13 cellular contexts compared by ENCODE assay signal in genomic region chr20:33790571-33790970, GRCh38. TPM values are rescaled to one million over a fixed set of nuclear protein-coding genes. Genes with fewer than 3 reads are reported as not detected.
A peak's percentile ranks its signal among the peaks of the same experiment; 100 is the strongest.
DNase-seq lines count a peak whose midpoint lies in the region; ATAC-seq, FAIRE-seq and TF ChIP-seq lines count a peak whose summit lies in the region.
"Had no signal": no experiment of that assay in that cellular context is flagged by ENCODE, and none has a peak within 500 bp of the region (broad histone marks: within the 10 kb centered on the region; RNA-seq: fewer than 3 reads in every experiment).

No MANE protein-coding gene starts in this region.

- no peak for TF ChIP-seq RAD21 in HepG2 (CRISPR knock-in tag; IDR thresholded peaks at IDR 0.05)

- TF ChIP-seq EP300 in HepG2 (IDR thresholded peaks at IDR 0.05; ENCODE audit: low read depth in 2 of 2, low read length in 2 of 2) (no peak), HepG2 (CRISPR knock-in tag; IDR thresholded peaks at IDR 0.05; ENCODE audit: borderline replicate concordance) (no peak)

- H3K9me3 ChIP-seq in HepG2 (ENCODE audit: low read length) (no peaks in the 10 kb centered on the region), right lobe of liver (no peaks in the 10 kb centered on the region), breast epithelium (no peaks in the 10 kb centered on the region)

- no peaks in the 10 kb centered on the region for H4K20me1 ChIP-seq in HepG2 (ENCODE audit: insufficient read depth, low read length)

- no peak overlapping the region for H3K4me2 ChIP-seq in HepG2 (ENCODE audit: low read depth, low read length)

- CTCF ChIA-PET in HepG2 (lab: Yijun Ruan, JAX; ENCODE audit: low intra/inter-chr PET ratio, low total read pairs) = no interaction called here

- BruUV-seq in HepG2 (replicated peaks; lab: Mats Ljungman, UMichigan) = no TSS peak

- in situ Hi-C loops in HepG2 (cut with HindIII; ENCODE audit: extremely low pct_ligation_motif_present, low pct_unique_long_range_greater_than_20kb) = no loop called here

- peaks cover 21% of the 10 kb centered on the region for H3K4me1 Mint-ChIP-seq in neural crest cell

- no peaks in the 10 kb centered on the region for H3K27me3 Mint-ChIP-seq in neural crest cell (ENCODE audit: low read depth)
- H3K27me3 Mint-ChIP-seq: activated naive CD4-positive, alpha-beta T cell treated with anti-CD3 and anti-CD28 coated beads, Interleukin-2, amount 50 U/mL, for 24 hours; T-helper 17 cell had no signal

- TF ChIP-seq CTCF in HepG2 (CRISPR knock-in tag; IDR thresholded peaks at IDR 0.05) = no peak
- TF ChIP-seq CTCF in right lobe of liver (IDR thresholded peaks at IDR 0.05) = no peak
- TF ChIP-seq CTCF in breast epithelium (IDR thresholded peaks at IDR 0.05) = no peak
- no peak for TF ChIP-seq CTCF in neural crest cell (conservative IDR thresholded peaks at IDR 0.05)

- FAIRE-seq in HepG2 (lab: Jason Lieb, UNC) = no peak
- FAIRE-seq: islet of Langerhans had no signal

- H3K4me1 ChIP-seq in HepG2 (ENCODE audit: insufficient read depth, low read length) (peaks cover 32% of the 10 kb centered on the region), right lobe of liver (no peaks in the 10 kb centered on the region), breast epithelium (peaks cover 5% of the 10 kb centered on the region in 2 donors)

- no peak overlapping the region for H2AFZ ChIP-seq in HepG2 (ENCODE audit: low read length)

- no peak overlapping the region for H3K27ac ChIP-seq in HepG2 (ENCODE audit: extremely low read length, insufficient read depth, low read length)
- H3K27ac ChIP-seq in right lobe of liver = no peak overlapping the region
- H3K27ac ChIP-seq in breast epithelium = peak overlapping the region; percentile 93

- POLR2A ChIA-PET in HepG2 (lab: Yijun Ruan, JAX) = no interaction called here

- no peak overlapping the region for H3K4me3 Mint-ChIP-seq in neural crest cell
- H3K4me3 Mint-ChIP-seq: activated naive CD4-positive, alpha-beta T cell treated with anti-CD3 and anti-CD28 coated beads, Interleukin-2, amount 50 U/mL, for 24 hours; T-helper 17 cell had no signal

- H3K79me2 ChIP-seq in HepG2 (ENCODE audit: insufficient read depth, low read length) = no peaks in the 10 kb centered on the region

- no peak for TF ChIP-seq POLR2A in HepG2 (IDR thresholded peaks at IDR 0.05; ENCODE audit: insufficient read depth in 1 of 2, low read depth in 2 of 2, low read length in 2 of 2)
- TF ChIP-seq POLR2A in right lobe of liver (IDR thresholded peaks at IDR 0.05) = no peak
- no peak for TF ChIP-seq POLR2A in breast epithelium (IDR thresholded peaks at IDR 0.05)

- H3K4me3 ChIP-seq in HepG2 (replicated peaks in 1 of 3; ENCODE audit: insufficient read depth in 1 of 3, low read depth in 2 of 3, low read length in 3 of 3) = no peak overlapping the region
- H3K4me3 ChIP-seq in right lobe of liver = no peak overlapping the region
- H3K4me3 ChIP-seq in breast epithelium = no peak overlapping the region

- DNase-seq in HepG2 (ENCODE audit: low spot score) = no peak
- DNase-seq in right lobe of liver = no peak
- DNase-seq in breast epithelium (ENCODE audit: low spot score in 2 of 2) = peak in 1 of 2 donors; percentile 56
- DNase-seq in neural crest cell (ENCODE audit: low read depth, low spot score) = no peak
- DNase-seq in activated T-cell treated with anti-CD3 and anti-CD28 coated beads, Interleukin-2, amount 50 U/mL, for 1 hour = no peak
- DNase-seq in activated effector memory CD4-positive, alpha-beta T cell treated with Interleukin-2 at 50 U/mL for 16 hours = no peak
- DNase-seq: EL, NCI-H146, T-helper 17 cell had no signal

- H3K9me3 Mint-ChIP-seq in neural crest cell = no peaks in the 10 kb centered on the region
- H3K9me3 Mint-ChIP-seq: activated naive CD4-positive, alpha-beta T cell treated with anti-CD3 and anti-CD28 coated beads, Interleukin-2, amount 50 U/mL, for 24 hours had no signal

- no peak overlapping the region for H3K9ac ChIP-seq in HepG2 (ENCODE audit: insufficient read depth, low read depth, low read length)

- H3K27ac Mint-ChIP-seq in neural crest cell (ENCODE audit: unreplicated experiment) = peak overlapping the region; percentile 92
- H3K27ac Mint-ChIP-seq: activated naive CD4-positive, alpha-beta T cell treated with anti-CD3 and anti-CD28 coated beads, Interleukin-2, amount 50 U/mL, for 24 hours; T-helper 17 cell had no signal

- H3K36me3 ChIP-seq in HepG2 (replicated peaks in 1 of 2; ENCODE audit: control insufficient read depth in 1 of 2, insufficient read depth in 2 of 2, low read length in 2 of 2) (no peaks in the 10 kb centered on the region), right lobe of liver (no peaks in the 10 kb centered on the region), breast epithelium (no peaks in the 10 kb centered on the region)

- ATAC-seq in HepG2 (no peak), right lobe of liver (no peak), HG02884 (IDR thresholded peaks at IDR 0.05; ENCODE audit: unreplicated experiment) (no peak), GM21526 (IDR thresholded peaks at IDR 0.05; ENCODE audit: low FRiP score, unreplicated experiment) (no peak)
- ATAC-seq: T-helper 17 cell had no signal

- H3K27me3 ChIP-seq in HepG2 (ENCODE audit: control insufficient read depth in 1 of 2, insufficient read depth in 2 of 2, low read length in 2 of 2) (0 out of 5 replicates have a peak, but pooled peaks cover 0 to 5% of the 10 kb centered on the region in 2 experiments), right lobe of liver (no peaks in the 10 kb centered on the region), breast epithelium (no peaks in the 10 kb centered on the region)

- intact Hi-C loops in HepG2 (cut with micrococcal nuclease; ENCODE audit: unreplicated experiment) = loop anchor here (5.0 to 10.0 kb wide), 3 partner anchors 52 to 284 kb away; no protein-coding TSS in a partner anchor
- intact Hi-C loops in right lobe of liver (cut with DNase I) = no loop called here
- intact Hi-C loops in breast epithelium (cut with DNase I; ENCODE audit: low total_unique reads) = no loop called here

- no peaks in the 10 kb centered on the region for H3K36me3 Mint-ChIP-seq in neural crest cell (ENCODE audit: low read depth)

- WGBS in HepG2 (ENCODE audit: low lambda C conversion rate) = 87% methylated on average over 11 of the region's 11 CpGs
- 88% methylated on average over 7 of the region's 11 CpGs for WGBS in right lobe of liver (ENCODE audit: insufficient coverage, low coverage, low lambda C conversion rate, missing lambda C conversion rate)

RNA-seq across cellular contexts. Expression of gene CHMP4B, which starts 20.6 kb away (rescaled TPM):
- 40.1 and 55.7 TPM in 2 replicates for total RNA-seq in HepG2 (2016; rRNA removed; fragmentation: Illumina TruSeq; extraction: Trizol)
- total RNA-seq in HepG2 (2016; cell fraction: cytosol; rRNA removed; fragmentation: Illumina TruSeq; extraction: Trizol; ENCODE audit: low read depth) = 21.5 and 22.5 TPM in 2 replicates
- 38.1 and 49.5 TPM in 2 replicates for total RNA-seq in HepG2 (2016; cell fraction: insoluble cytoplasmic fraction; rRNA removed; fragmentation: Illumina TruSeq; extraction: Trizol)
- 48.4 and 51.3 TPM in 2 replicates for total RNA-seq in HepG2 (2016; cell fraction: membrane; rRNA removed; fragmentation: Illumina TruSeq; extraction: Trizol)
- 20.3 and 20.7 TPM in 2 replicates for total RNA-seq in HepG2 (2016; cell fraction: nucleus; rRNA removed; fragmentation: Illumina TruSeq; extraction: Trizol)
- polyA plus RNA-seq in HepG2 (2011; rRNA removed) = 45.6 and 53.3 TPM in 2 replicates
- polyA plus RNA-seq in HepG2 (2011; cell fraction: cytosol; rRNA removed) = 41.0 and 57.4 TPM in 2 replicates
- 16.8 and 22.7 TPM in 2 replicates for polyA plus RNA-seq in HepG2 (2011; cell fraction: nucleus; rRNA removed)
- polyA plus RNA-seq in HepG2 (2012) = 89.7 and 106 TPM in 2 replicates
- polyA plus RNA-seq in HepG2 (2016; cell fraction: cytosol; fragmentation: Illumina TruSeq; extraction: Trizol; ENCODE audit: low read depth) = 70.9 and 93.4 TPM in 2 replicates
- polyA plus RNA-seq in HepG2 (2016; cell fraction: insoluble cytoplasmic fraction; fragmentation: Illumina TruSeq; extraction: Trizol; ENCODE audit: low read depth) = 148 and 160 TPM in 2 replicates
- polyA plus RNA-seq in HepG2 (2016; cell fraction: membrane; fragmentation: Illumina TruSeq; extraction: Trizol; ENCODE audit: low read depth) = 107 and 129 TPM in 2 replicates
- polyA plus RNA-seq in HepG2 (2016; cell fraction: nucleus; fragmentation: Illumina TruSeq; extraction: Trizol; ENCODE audit: insufficient read depth, low read depth) = 88.7 and 93.2 TPM in 2 replicates
- 12.1 and 18.5 TPM in 2 replicates for polyA minus RNA-seq in HepG2 (2011; rRNA and poly(A)+ RNA removed; ENCODE audit: low replicate concordance)
- polyA minus RNA-seq in HepG2 (2011; cell fraction: cytosol; rRNA and poly(A)+ RNA removed) = 23.5 and 28.2 TPM in 2 replicates
- polyA minus RNA-seq in HepG2 (2011; cell fraction: nucleus; rRNA and poly(A)+ RNA removed) = 9.5 and 11.8 TPM in 2 replicates
- total RNA-seq in right lobe of liver = 10 to 100 TPM; 21.0 to 40.8 (median 28.3) TPM
- total RNA-seq in breast epithelium = 100 to 1,000 TPM in 1 of 3 donors, 10 to 100 TPM in 2; 76.4 to 106 (median 95.4) TPM
- 97.2 and 98.5 TPM in 2 replicates for total RNA-seq in neural crest cell

RNA-seq across cellular contexts. Expression of gene ZNF341, which starts 58.8 kb away (rescaled TPM):
- total RNA-seq in HepG2 (2016; rRNA removed; fragmentation: Illumina TruSeq; extraction: Trizol) (0.97 and 1.1 TPM in 2 replicates), right lobe of liver (1 to 10 TPM in 5 of 6 experiments, under 1 TPM in 1; 0.99 to 2.0 (median 1.6) TPM), breast epithelium (1 to 10 TPM; 1.8 to 3.3 (median 2.5) TPM), neural crest cell (4.9 and 5.1 TPM in 2 replicates)
- total RNA-seq in HepG2 (2016; cell fraction: cytosol; rRNA removed; fragmentation: Illumina TruSeq; extraction: Trizol; ENCODE audit: low read depth) = 0.26 and 0.40 TPM in 2 replicates
- total RNA-seq in HepG2 (2016; cell fraction: insoluble cytoplasmic fraction; rRNA removed; fragmentation: Illumina TruSeq; extraction: Trizol) = 0.85 and 1.00 TPM in 2 replicates
- total RNA-seq in HepG2 (2016; cell fraction: membrane; rRNA removed; fragmentation: Illumina TruSeq; extraction: Trizol) = 0.43 and 0.59 TPM in 2 replicates
- 1.3 and 1.4 TPM in 2 replicates for total RNA-seq in HepG2 (2016; cell fraction: nucleus; rRNA removed; fragmentation: Illumina TruSeq; extraction: Trizol)
- polyA plus RNA-seq in HepG2 (2011; rRNA removed) = 2.2 TPM in 2 replicates
- 0.87 and 0.94 TPM in 2 replicates for polyA plus RNA-seq in HepG2 (2011; cell fraction: cytosol; rRNA removed)
- polyA plus RNA-seq in HepG2 (2011; cell fraction: nucleus; rRNA removed) = 5.0 and 6.3 TPM in 2 replicates
- polyA plus RNA-seq in HepG2 (2012) = 0.99 and 1.6 TPM in 2 replicates
- 0.21 and 0.25 TPM in 2 replicates for polyA plus RNA-seq in HepG2 (2016; cell fraction: cytosol; fragmentation: Illumina TruSeq; extraction: Trizol; ENCODE audit: low read depth)
- 1.0 and 1.3 TPM in 2 replicates for polyA plus RNA-seq in HepG2 (2016; cell fraction: insoluble cytoplasmic fraction; fragmentation: Illumina TruSeq; extraction: Trizol; ENCODE audit: low read depth)
- 0.33 and 0.47 TPM in 2 replicates for polyA plus RNA-seq in HepG2 (2016; cell fraction: membrane; fragmentation: Illumina TruSeq; extraction: Trizol; ENCODE audit: low read depth)
- 4.5 and 5.6 TPM in 2 replicates for polyA plus RNA-seq in HepG2 (2016; cell fraction: nucleus; fragmentation: Illumina TruSeq; extraction: Trizol; ENCODE audit: insufficient read depth, low read depth)
- 3.5 and 6.0 TPM in 2 replicates for polyA minus RNA-seq in HepG2 (2011; rRNA and poly(A)+ RNA removed; ENCODE audit: low replicate concordance)
- 0.88 and 1.3 TPM in 2 replicates for polyA minus RNA-seq in HepG2 (2011; cell fraction: cytosol; rRNA and poly(A)+ RNA removed)
- 2.2 and 2.3 TPM in 2 replicates for polyA minus RNA-seq in HepG2 (2011; cell fraction: nucleus; rRNA and poly(A)+ RNA removed)

Comparison
In these comparisons a context has a peak if more than half of its experiments do, and no peak if none do; other contexts are left out.
1. H3K27ac ChIP-seq: peak in breast epithelium (2 of 2); none in HepG2 (single experiment) and right lobe of liver (0 of 3).